In genomic region chr4:163554870-163555465, GRCh38 we compare ENCODE assay signal across 8 cellular contexts.
A peak's percentile ranks its signal among the peaks of the same experiment; 100 is the strongest.
DNase-seq lines count a peak whose midpoint lies in the region; ATAC-seq and TF ChIP-seq lines count a peak whose summit lies in the region.

No MANE protein-coding gene starts in this region.

- DNase-seq in Caco-2 (no peak), LHCN-M2 (ENCODE audit: low read depth) (peak; percentile 28), adipocyte (ENCODE audit: low read depth) (peak; percentile 76), left lobe of liver (ENCODE audit: low spot score) (no peak), HK-2 (ENCODE audit: unreplicated experiment) (no peak), posterior cingulate gyrus (no peak), AG08396 (ENCODE audit: low spot score) (no peak), left colon (no peak)

- H3K9ac ChIP-seq in adipocyte (ENCODE audit: low read length): no peak overlapping the region

- H3K36me3 ChIP-seq in Caco-2 (ENCODE audit: control insufficient read depth, insufficient read depth, low read length): no peaks in the 10 kb centered on the region
- H3K36me3 ChIP-seq in adipocyte (ENCODE audit: control insufficient read depth, insufficient read depth, low read length, severe bottlenecking): no peaks in the 10 kb centered on the region

- no peak overlapping the region for H3K4me3 Mint-ChIP-seq in Caco-2 (ENCODE audit: unreplicated experiment)

- POLR2A ChIA-PET in Caco-2 (lab: Charles Lee): no interaction called here

- H3K27me3 Mint-ChIP-seq in Caco-2 (ENCODE audit: insufficient read depth, unreplicated experiment): peaks cover 4% of the 10 kb centered on the region

- H3K4me1 Mint-ChIP-seq in Caco-2 (ENCODE audit: low read depth, unreplicated experiment): no peaks in the 10 kb centered on the region

- H3K4me1 ChIP-seq in Caco-2 (no peaks in the 10 kb centered on the region), adipocyte (ENCODE audit: control insufficient read depth, insufficient read depth, low read length) (peaks cover 5% of the 10 kb centered on the region)

- H3K36me3 Mint-ChIP-seq in Caco-2 (ENCODE audit: insufficient read depth, unreplicated experiment): no peaks in the 10 kb centered on the region

- BruUV-seq in Caco-2 (replicated peaks; lab: Mats Ljungman, UMichigan): no TSS peak

- H3K27ac Mint-ChIP-seq in Caco-2 (ENCODE audit: unreplicated experiment): no peak overlapping the region

- no peaks in the 10 kb centered on the region for H3K9me3 ChIP-seq in Caco-2
- no peaks in the 10 kb centered on the region for H3K9me3 ChIP-seq in adipocyte (ENCODE audit: control insufficient read depth, low read length)

- intact Hi-C loops in Caco-2 (cut with micrococcal nuclease; ENCODE audit: unreplicated experiment) (loop anchor here (1.0 to 5.0 kb wide), 5 partner anchors 47 to 1192 kb away; no protein-coding TSS in a partner anchor), posterior cingulate gyrus (cut with DNase I) (loop anchor here (1.0 to 10.0 kb wide), 6 partner anchors 112 to 1192 kb away; a partner anchor contains a TSS), left colon (cut with DNase I, micrococcal nuclease) (loop anchor here (10.0 kb wide), 2 partner anchors 1170 to 1180 kb away; no protein-coding TSS in a partner anchor)

- CTCF ChIA-PET in Caco-2 (lab: Charles Lee): no interaction called here

- H3K27me3 ChIP-seq in Caco-2 (replicated peaks; ENCODE audit: control insufficient read depth, insufficient read depth, low read length) (no peaks in the 10 kb centered on the region), adipocyte (replicated peaks; ENCODE audit: control insufficient read depth, insufficient read depth, low read length) (no peaks in the 10 kb centered on the region)

- H3K4me3 ChIP-seq in Caco-2 (ENCODE audit: low read depth, low read length) (no peak overlapping the region), adipocyte (ENCODE audit: low read length) (no peak overlapping the region)

- peak; percentile 30 for ATAC-seq in left lobe of liver
- ATAC-seq in left colon: no peak

- TF ChIP-seq CTCF in Caco-2 (IDR thresholded peaks at IDR 0.05; ENCODE audit: insufficient read depth in 1 of 2, low read depth in 1 of 2, low read length in 1 of 2, severe bottlenecking in 1 of 2, unreplicated experiment in 1 of 2): peak; percentile 42 to 49

- no peaks in the 10 kb centered on the region for H3K9me3 Mint-ChIP-seq in Caco-2 (ENCODE audit: unreplicated experiment)

Comparison
In these comparisons a context has a peak if more than half of its experiments do, and no peak if none do; other contexts are left out.
1. DNase-seq: peak in LHCN-M2 (single experiment) and adipocyte (single experiment); none in Caco-2 (0 of 2), left lobe of liver (single experiment), HK-2 (single experiment), posterior cingulate gyrus (0 of 10), AG08396 (single experiment) and left colon (0 of 2).